In the genomic region with DNA sequence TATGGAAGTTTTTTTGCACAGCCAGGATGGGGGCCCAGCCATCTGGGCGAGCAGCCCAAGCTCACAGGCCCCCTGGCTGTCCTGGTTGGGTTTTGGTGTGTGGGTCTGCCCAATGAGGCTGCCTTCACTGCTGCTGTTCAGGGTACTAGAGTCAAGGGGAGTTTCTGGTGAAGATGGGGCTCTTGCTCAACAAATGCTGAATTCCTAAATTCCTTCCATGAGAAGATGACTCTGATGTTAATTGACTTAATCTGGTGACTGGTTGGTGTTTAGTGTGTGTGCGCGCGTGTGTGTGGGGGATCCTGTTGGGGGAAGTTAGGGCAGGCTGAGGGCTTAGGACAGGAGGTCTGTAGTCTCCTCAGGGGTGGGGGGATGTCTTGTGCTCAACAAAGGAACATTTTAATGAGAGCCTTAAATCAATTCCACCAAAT, we compare ENCODE assay signal across 11 cellular contexts. TPM values are rescaled to one million over a fixed set of nuclear protein-coding genes. Genes with fewer than 3 reads are reported as not detected.
DNase-seq lines count a peak whose midpoint lies in the region; ATAC-seq and TF ChIP-seq lines count a peak whose summit lies in the region.
"Had no signal": no experiment of that assay in that cellular context is flagged by ENCODE, and none has a peak within 500 bp of the region (broad histone marks: within the 10 kb centered on the region; RNA-seq: fewer than 3 reads in every experiment).

No MANE protein-coding gene starts in this region.

- H3K36me3 Mint-ChIP-seq in T-cell (peaks cover 13% of the 10 kb centered on the region), progenitor cell of endocrine pancreas (ENCODE audit: insufficient read depth) (no peaks in the 10 kb centered on the region)

- H3K9me3 ChIP-seq in tibial nerve = no peaks in the 10 kb centered on the region

- DNase-seq in ELR (ENCODE audit: low read depth) = peak; percentile 23
- no peak for DNase-seq in T-cell
- DNase-seq in fibroblast of the aortic adventitia (ENCODE audit: low read depth) = no peak
- DNase-seq in progenitor cell of endocrine pancreas (ENCODE audit: low spot score, unreplicated experiment) = no peak
- DNase-seq in tibial nerve (ENCODE audit: low spot score in 2 of 2) = no peak
- no peak for DNase-seq in HEK293T (ENCODE audit: extremely low spot score)
- DNase-seq: effector CD8-positive, alpha-beta T cell; stimulated activated naive CD8-positive, alpha-beta T cell treated with anti-CD3 and anti-CD28 coated beads, Interleukin-15, amount 100 ng/mL, for 72 hours had no signal

- H3K4me3 ChIP-seq in fibroblast of the aortic adventitia (ENCODE audit: low read depth, low read length) = peak overlapping the region; percentile 81
- H3K4me3 ChIP-seq in tibial nerve = no peak overlapping the region

- TF ChIP-seq EP300 in tibial nerve (IDR thresholded peaks at IDR 0.05) = no peak

- WGBS in tibial nerve, 2 donors = 89 to 95% methylated on average over 4 of the region's 4 CpGs

- H3K4me1 Mint-ChIP-seq in T-cell (peaks cover 0 to 15% (median 6%) of the 10 kb centered on the region in 3 donors), progenitor cell of endocrine pancreas (ENCODE audit: low read depth) (peaks cover 15% of the 10 kb centered on the region)

- peaks cover 0 to 24% (median 0%) of the 10 kb centered on the region in 3 donors for H3K36me3 ChIP-seq in tibial nerve

- no peak for TF ChIP-seq POLR2A in tibial nerve (IDR thresholded peaks at IDR 0.05)

- no peak for ATAC-seq in T-cell (replicated peaks in 1 of 4)
- no peak for ATAC-seq in GM18517 (IDR thresholded peaks at IDR 0.05; ENCODE audit: unreplicated experiment)
- ATAC-seq in HG02678 (IDR thresholded peaks at IDR 0.05; ENCODE audit: unreplicated experiment) = no peak
- ATAC-seq: stimulated activated naive CD8-positive, alpha-beta T cell treated with anti-CD3 and anti-CD28 coated beads, Interleukin-15, amount 100 ng/mL, for 72 hours had no signal

- POLR2A ChIA-PET in T-cell (lab: Charles Lee) = no interaction called here
- POLR2A ChIA-PET in HEK293T (lab: Yijun Ruan, JAX) = interaction anchor here (1.1 to 2.5 kb wide), 4 partner anchors 18 to 99 kb away, joined by 3 to 17 read pairs (median 6); partner anchors contain the start of genes KLC4, MRPL2 and PEX6

- TF ChIP-seq CTCF in fibroblast of the aortic adventitia (IDR thresholded peaks at IDR 0.05; ENCODE audit: insufficient read depth, low read length) = no peak
- TF ChIP-seq CTCF in progenitor cell of endocrine pancreas (IDR thresholded peaks at IDR 0.05; ENCODE audit: unreplicated experiment) = no peak
- TF ChIP-seq CTCF in tibial nerve (IDR thresholded peaks at IDR 0.05) = no peak

- H3K27ac ChIP-seq in tibial nerve = no peak overlapping the region

- H3K27me3 Mint-ChIP-seq in T-cell (peaks cover 10 to 32% of the 10 kb centered on the region in 2 donors), progenitor cell of endocrine pancreas (no peaks in the 10 kb centered on the region)

- peaks cover 0 to 27% of the 10 kb centered on the region in 2 donors for H3K27me3 ChIP-seq in tibial nerve

- no peak overlapping the region for H3K27ac Mint-ChIP-seq in T-cell
- H3K27ac Mint-ChIP-seq in progenitor cell of endocrine pancreas = peak overlapping the region; percentile 21
- H3K27ac Mint-ChIP-seq: IgD-negative memory B cell; stimulated activated naive CD8-positive, alpha-beta T cell treated with anti-CD3 and anti-CD28 coated beads, Interleukin-15, amount 100 ng/mL, for 72 hours had no signal

- CTCF ChIA-PET in T-cell (lab: Charles Lee) (no interaction called here), HEK293T (lab: Yijun Ruan, JAX) (interaction anchor here (1.1 kb wide), 1 partner anchor 69 kb away, joined by 3 read pairs; no protein-coding TSS in a partner anchor)

- peak overlapping the region; percentile 4 to 65 (median 59) for H3K4me3 Mint-ChIP-seq in T-cell
- H3K4me3 Mint-ChIP-seq in progenitor cell of endocrine pancreas (ENCODE audit: low read depth) = peak overlapping the region; percentile 88

- no peaks in the 10 kb centered on the region for H3K9me3 Mint-ChIP-seq in T-cell
- H3K9me3 Mint-ChIP-seq in progenitor cell of endocrine pancreas (ENCODE audit: low read depth) = no peaks in the 10 kb centered on the region
- H3K9me3 Mint-ChIP-seq: IgD-negative memory B cell; stimulated activated naive CD8-positive, alpha-beta T cell treated with anti-CD3 and anti-CD28 coated beads, Interleukin-15, amount 100 ng/mL, for 72 hours had no signal

- peaks cover 0 to 20% (median 3%) of the 10 kb centered on the region in 4 donors for H3K4me1 ChIP-seq in tibial nerve

TF ChIP-seq in HEK293T, 16 proteins besides CTCF, POLR2A, EP300 and RAD21:
- TF ChIP-seq BHLHE40 (IDR thresholded peaks at IDR 0.05; ENCODE audit: borderline replicate concordance) = no peak
- TF ChIP-seq ARNT (IDR thresholded peaks at IDR 0.05) = no peak

RNA-seq across cellular contexts. Expression of gene PTK7, which starts 1.9 kb away (rescaled TPM):
- total RNA-seq in T-cell (10 to 100 TPM in 2 of 5 donors, 1 to 10 TPM in 2, under 1 TPM in 1; 0.56 to 11.3 (median 1.6) TPM), fibroblast of the aortic adventitia (ENCODE audit: low replicate concordance) (44.6 and 102 TPM in 2 replicates), progenitor cell of endocrine pancreas (141 and 142 TPM in 2 replicates), tibial nerve (1 to 10 TPM; 1.5 to 5.5 (median 3.9) TPM)

RNA-seq across cellular contexts. Expression of gene KLC4, which starts 18.6 kb away (rescaled TPM):
- total RNA-seq in T-cell (10 to 100 TPM; 37.8 to 48.5 (median 45.5) TPM), fibroblast of the aortic adventitia (ENCODE audit: low replicate concordance) (11.3 and 15.3 TPM in 2 replicates), progenitor cell of endocrine pancreas (71.9 and 73.8 TPM in 2 replicates), tibial nerve (10 to 100 TPM; 21.6 to 32.9 (median 23.8) TPM)

RNA-seq across cellular contexts. Expression of gene MRPL2, which starts 18.8 kb away (rescaled TPM):
- total RNA-seq in T-cell (10 to 100 TPM; 34.8 to 66.3 (median 52.0) TPM), fibroblast of the aortic adventitia (ENCODE audit: low replicate concordance) (11.9 and 18.7 TPM in 2 replicates), progenitor cell of endocrine pancreas (45.2 and 52.2 TPM in 2 replicates), tibial nerve (10 to 100 TPM in 2 of 4 donors, 1 to 10 TPM in 2; 8.4 to 17.3 (median 11.6) TPM)

RNA-seq across cellular contexts. Expression of gene CUL7, which starts 24.3 kb away (rescaled TPM):
- total RNA-seq in T-cell (10 to 100 TPM in 3 of 5 donors, 1 to 10 TPM in 2; 6.9 to 15.9 (median 11.6) TPM), fibroblast of the aortic adventitia (ENCODE audit: low replicate concordance) (28.0 and 31.6 TPM in 2 replicates), progenitor cell of endocrine pancreas (58.9 and 60.9 TPM in 2 replicates), tibial nerve (10 to 100 TPM; 16.3 to 21.0 (median 17.9) TPM)

RNA-seq across cellular contexts. Expression of gene RRP36, which starts 56.6 kb away (rescaled TPM):
- 10 to 100 TPM; 27.3 to 51.2 (median 47.3) TPM for total RNA-seq in T-cell
- total RNA-seq in fibroblast of the aortic adventitia (ENCODE audit: low replicate concordance) = 46.9 and 86.6 TPM in 2 replicates
- 60.6 and 62.4 TPM in 2 replicates for total RNA-seq in progenitor cell of endocrine pancreas
- 10 to 100 TPM; 39.1 to 96.3 (median 52.8) TPM for total RNA-seq in tibial nerve
